ENCODE assay signal across 1 cellular context in genomic region chr6:139374357-139375238, GRCh38.
TF ChIP-seq lines count a peak whose summit lies in the region.

A gene with protein sequence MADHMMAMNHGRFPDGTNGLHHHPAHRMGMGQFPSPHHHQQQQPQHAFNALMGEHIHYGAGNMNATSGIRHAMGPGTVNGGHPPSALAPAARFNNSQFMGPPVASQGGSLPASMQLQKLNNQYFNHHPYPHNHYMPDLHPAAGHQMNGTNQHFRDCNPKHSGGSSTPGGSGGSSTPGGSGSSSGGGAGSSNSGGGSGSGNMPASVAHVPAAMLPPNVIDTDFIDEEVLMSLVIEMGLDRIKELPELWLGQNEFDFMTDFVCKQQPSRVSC (minus strand): TSS chr6:139374648. CDS start chr6:139373944, 704 bp downstream.

TF ChIP-seq in K562, 482 proteins besides CTCF, POLR2A, EP300 and RAD21 (continued from another document and continues in another):
- TF ChIP-seq SIN3A (IDR thresholded peaks at IDR 0.05; ENCODE audit: borderline replicate concordance in 2 of 2, control insufficient read depth in 1 of 2, low read depth in 2 of 2, low read length in 2 of 2) (peak; percentile 7 to 91; a peak in 1 of 4 replicates), FOXP1 (CRISPR knock-in tag; IDR thresholded peaks at IDR 0.05) (peak; percentile 93), ZBTB8A (IDR thresholded peaks at IDR 0.05; ENCODE audit: partially characterized antibody) (no peak), RAD51 (IDR thresholded peaks at IDR 0.05; ENCODE audit: borderline replicate concordance, low read depth) (no peak), HSF4 (CRISPR knock-in tag; IDR thresholded peaks at IDR 0.05; ENCODE audit: borderline replicate concordance) (no peak), L3MBTL2 (IDR thresholded peaks at IDR 0.05) (peak; percentile 94), TSHZ1 (CRISPR knock-in tag; IDR thresholded peaks at IDR 0.05) (no peak), LEF1 (IDR thresholded peaks at IDR 0.05) (0 out of 2 replicates have a peak, but pooled peaks have one; percentile 20), BDP1 (IDR thresholded peaks at IDR 0.05; ENCODE audit: insufficient read depth, insufficient read length) (no peak), TEAD4 (IDR thresholded peaks at IDR 0.05; ENCODE audit: low read length) (0 out of 2 replicates have a peak, but pooled peaks have one; percentile 45), TEAD4 (CRISPR knock-in tag; IDR thresholded peaks at IDR 0.05; ENCODE audit: borderline replicate concordance) (no peak), ZBTB40 (IDR thresholded peaks at IDR 0.05) (0 out of 2 replicates have a peak, but pooled peaks have one; percentile 10), ZBTB40 (CRISPR knock-in tag; IDR thresholded peaks at IDR 0.05) (no peak; the same call in 1 of the 2 replicates), SIX5 (IDR thresholded peaks at IDR 0.05; ENCODE audit: borderline replicate concordance in 1 of 2, insufficient read depth in 1 of 2, low read depth in 1 of 2, low read length in 2 of 2) (no peak), GABPA (tag; conservative IDR thresholded peaks at IDR 0.05; ENCODE audit: low read depth) (peak; percentile 23; the same call in 1 of the 2 replicates), BCOR (IDR thresholded peaks at IDR 0.05) (peak; percentile 53), ZNF3 (CRISPR knock-in tag; IDR thresholded peaks at IDR 0.05) (no peak), NFIC (IDR thresholded peaks at IDR 0.05) (peak; percentile 70), SP1 (CRISPR knock-in tag; IDR thresholded peaks at IDR 0.05) (peak; percentile 95), CREM (IDR thresholded peaks at IDR 0.05; ENCODE audit: low read depth) (peak; percentile 61), CXXC5 (CRISPR knock-in tag; IDR thresholded peaks at IDR 0.05) (peak; percentile 96), FOXJ2 (tag; IDR thresholded peaks at IDR 0.05) (peak; percentile 63; the same call in 1 of the 2 replicates), SP2 (IDR thresholded peaks at IDR 0.05; ENCODE audit: extremely low read depth, low read depth, low read length, poor library complexity, severe bottlenecking) (no peak), ZZZ3 (IDR thresholded peaks at IDR 0.05) (no peak), KDM2B (CRISPR knock-in tag; IDR thresholded peaks at IDR 0.05) (0 out of 2 replicates have a peak, but pooled peaks have one; percentile 41), ZNF121 (CRISPR knock-in tag; conservative IDR thresholded peaks at IDR 0.05) (no peak), ZKSCAN8 (CRISPR knock-in tag; IDR thresholded peaks at IDR 0.05) (no peak), KAT8 (IDR thresholded peaks at IDR 0.05; ENCODE audit: low read depth) (no peak), ZNF239 (CRISPR knock-in tag; IDR thresholded peaks at IDR 0.05) (no peak), RUNX1 (IDR thresholded peaks at IDR 0.05; ENCODE audit: low read depth) (peak; percentile 80), ZNF431 (CRISPR knock-in tag; IDR thresholded peaks at IDR 0.05) (peak; percentile 48; the same call in 1 of the 2 replicates), SETDB1 (IDR thresholded peaks at IDR 0.05; ENCODE audit: low read length) (no peak), SREBF1 (IDR thresholded peaks at IDR 0.05; ENCODE audit: borderline replicate concordance, low read depth, low read length) (peak; percentile 41; the same call in 1 of the 2 replicates), SMARCA4 (IDR thresholded peaks at IDR 0.05) (peak; percentile 24; the same call in 1 of the 2 replicates), ZNF224 (CRISPR knock-in tag; IDR thresholded peaks at IDR 0.05) (no peak), HNRNPL (IDR thresholded peaks at IDR 0.05; ENCODE audit: low read depth, low read length) (peak; percentile 88)
- TF ChIP-seq, protein P1, sequence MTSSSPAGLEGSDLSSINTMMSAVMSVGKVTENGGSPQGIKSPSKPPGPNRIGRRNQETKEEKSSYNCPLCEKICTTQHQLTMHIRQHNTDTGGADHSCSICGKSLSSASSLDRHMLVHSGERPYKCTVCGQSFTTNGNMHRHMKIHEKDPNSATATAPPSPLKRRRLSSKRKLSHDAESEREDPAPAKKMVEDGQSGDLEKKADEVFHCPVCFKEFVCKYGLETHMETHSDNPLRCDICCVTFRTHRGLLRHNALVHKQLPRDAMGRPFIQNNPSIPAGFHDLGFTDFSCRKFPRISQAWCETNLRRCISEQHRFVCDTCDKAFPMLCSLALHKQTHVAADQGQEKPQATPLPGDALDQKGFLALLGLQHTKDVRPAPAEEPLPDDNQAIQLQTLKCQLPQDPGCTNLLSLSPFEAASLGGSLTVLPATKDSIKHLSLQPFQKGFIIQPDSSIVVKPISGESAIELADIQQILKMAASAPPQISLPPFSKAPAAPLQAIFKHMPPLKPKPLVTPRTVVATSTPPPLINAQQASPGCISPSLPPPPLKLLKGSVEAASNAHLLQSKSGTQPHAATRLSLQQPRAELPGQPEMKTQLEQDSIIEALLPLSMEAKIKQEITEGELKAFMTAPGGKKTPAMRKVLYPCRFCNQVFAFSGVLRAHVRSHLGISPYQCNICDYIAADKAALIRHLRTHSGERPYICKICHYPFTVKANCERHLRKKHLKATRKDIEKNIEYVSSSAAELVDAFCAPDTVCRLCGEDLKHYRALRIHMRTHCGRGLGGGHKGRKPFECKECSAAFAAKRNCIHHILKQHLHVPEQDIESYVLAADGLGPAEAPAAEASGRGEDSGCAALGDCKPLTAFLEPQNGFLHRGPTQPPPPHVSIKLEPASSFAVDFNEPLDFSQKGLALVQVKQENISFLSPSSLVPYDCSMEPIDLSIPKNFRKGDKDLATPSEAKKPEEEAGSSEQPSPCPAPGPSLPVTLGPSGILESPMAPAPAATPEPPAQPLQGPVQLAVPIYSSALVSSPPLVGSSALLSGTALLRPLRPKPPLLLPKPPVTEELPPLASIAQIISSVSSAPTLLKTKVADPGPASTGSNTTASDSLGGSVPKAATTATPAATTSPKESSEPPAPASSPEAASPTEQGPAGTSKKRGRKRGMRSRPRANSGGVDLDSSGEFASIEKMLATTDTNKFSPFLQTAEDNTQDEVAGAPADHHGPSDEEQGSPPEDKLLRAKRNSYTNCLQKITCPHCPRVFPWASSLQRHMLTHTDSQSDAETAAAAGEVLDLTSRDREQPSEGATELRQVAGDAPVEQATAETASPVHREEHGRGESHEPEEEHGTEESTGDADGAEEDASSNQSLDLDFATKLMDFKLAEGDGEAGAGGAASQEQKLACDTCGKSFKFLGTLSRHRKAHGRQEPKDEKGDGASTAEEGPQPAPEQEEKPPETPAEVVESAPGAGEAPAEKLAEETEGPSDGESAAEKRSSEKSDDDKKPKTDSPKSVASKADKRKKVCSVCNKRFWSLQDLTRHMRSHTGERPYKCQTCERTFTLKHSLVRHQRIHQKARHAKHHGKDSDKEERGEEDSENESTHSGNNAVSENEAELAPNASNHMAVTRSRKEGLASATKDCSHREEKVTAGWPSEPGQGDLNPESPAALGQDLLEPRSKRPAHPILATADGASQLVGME (CRISPR knock-in tag; IDR thresholded peaks at IDR 0.05), result peak; percentile 56
- TF ChIP-seq, protein P2, sequence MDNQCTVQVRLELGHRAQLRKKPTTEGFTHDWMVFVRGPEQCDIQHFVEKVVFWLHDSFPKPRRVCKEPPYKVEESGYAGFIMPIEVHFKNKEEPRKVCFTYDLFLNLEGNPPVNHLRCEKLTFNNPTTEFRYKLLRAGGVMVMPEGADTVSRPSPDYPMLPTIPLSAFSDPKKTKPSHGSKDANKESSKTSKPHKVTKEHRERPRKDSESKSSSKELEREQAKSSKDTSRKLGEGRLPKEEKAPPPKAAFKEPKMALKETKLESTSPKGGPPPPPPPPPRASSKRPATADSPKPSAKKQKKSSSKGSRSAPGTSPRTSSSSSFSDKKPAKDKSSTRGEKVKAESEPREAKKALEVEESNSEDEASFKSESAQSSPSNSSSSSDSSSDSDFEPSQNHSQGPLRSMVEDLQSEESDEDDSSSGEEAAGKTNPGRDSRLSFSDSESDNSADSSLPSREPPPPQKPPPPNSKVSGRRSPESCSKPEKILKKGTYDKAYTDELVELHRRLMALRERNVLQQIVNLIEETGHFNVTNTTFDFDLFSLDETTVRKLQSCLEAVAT (IDR thresholded peaks at IDR 0.05), result peak; percentile 81 to 91
- TF ChIP-seq, protein P3, sequence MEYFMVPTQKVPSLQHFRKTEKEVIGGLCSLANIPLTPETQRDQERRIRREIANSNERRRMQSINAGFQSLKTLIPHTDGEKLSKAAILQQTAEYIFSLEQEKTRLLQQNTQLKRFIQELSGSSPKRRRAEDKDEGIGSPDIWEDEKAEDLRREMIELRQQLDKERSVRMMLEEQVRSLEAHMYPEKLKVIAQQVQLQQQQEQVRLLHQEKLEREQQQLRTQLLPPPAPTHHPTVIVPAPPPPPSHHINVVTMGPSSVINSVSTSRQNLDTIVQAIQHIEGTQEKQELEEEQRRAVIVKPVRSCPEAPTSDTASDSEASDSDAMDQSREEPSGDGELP (CRISPR knock-in tag; IDR thresholded peaks at IDR 0.05; ENCODE audit: borderline replicate concordance), result peak; percentile 87
- TF ChIP-seq, protein P4, sequence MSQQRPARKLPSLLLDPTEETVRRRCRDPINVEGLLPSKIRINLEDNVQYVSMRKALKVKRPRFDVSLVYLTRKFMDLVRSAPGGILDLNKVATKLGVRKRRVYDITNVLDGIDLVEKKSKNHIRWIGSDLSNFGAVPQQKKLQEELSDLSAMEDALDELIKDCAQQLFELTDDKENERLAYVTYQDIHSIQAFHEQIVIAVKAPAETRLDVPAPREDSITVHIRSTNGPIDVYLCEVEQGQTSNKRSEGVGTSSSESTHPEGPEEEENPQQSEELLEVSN (IDR thresholded peaks at IDR 0.05; ENCODE audit: borderline replicate concordance in 1 of 2, extremely low read depth in 1 of 2, insufficient read depth in 1 of 2, insufficient read length in 1 of 2, low read depth in 1 of 2, low read length in 1 of 2, poor library complexity in 1 of 2, severe bottlenecking in 1 of 2), result peak; percentile 89 to 96
